10 cellular contexts compared by ENCODE assay signal in genomic region chr19:13797058-13797440, GRCh38. TPM values are rescaled to one million over a fixed set of nuclear protein-coding genes. Genes with fewer than 3 reads are reported as not detected.
DNase-seq lines count a peak whose midpoint lies in the region; ATAC-seq, FAIRE-seq and TF ChIP-seq lines count a peak whose summit lies in the region.
"Had no signal": no experiment of that assay in that cellular context is flagged by ENCODE, and none has a peak within 500 bp of the region (broad histone marks: within the 10 kb centered on the region; RNA-seq: fewer than 3 reads in every experiment).

No MANE protein-coding gene starts in this region.

- peak overlapping the region; percentile 99; the same call in 1 of the 3 replicates for H3K4me3 ChIP-seq in A549
- peak overlapping the region; percentile 89; the same call in 1 of the 2 replicates for H3K4me3 ChIP-seq in HUES48 (ENCODE audit: low read depth, low read length)
- H3K4me3 ChIP-seq in colonic mucosa: no peak overlapping the region

- no peaks in the 10 kb centered on the region for H3K27me3 Mint-ChIP-seq in natural killer cell treated with Interleukin-12 subunit alpha and Interleukin-12 subunit beta and Interleukin-15 and Interleukin-18, amount 100 ng/mL, for 72 hours

- 18% methylated on average over 4 of the region's 4 CpGs for WGBS in A549 (ENCODE audit: missing lambda C conversion rate)

- no peak for TF ChIP-seq RAD21 in A549 (conservative IDR thresholded peaks at IDR 0.05 in 1 of 2, IDR thresholded peaks at IDR 0.05 in 1 of 2)

- no peak for TF ChIP-seq CTCF in A549 (IDR thresholded peaks at IDR 0.05)
- TF ChIP-seq CTCF in colonic mucosa (IDR thresholded peaks at IDR 0.05): no peak

- no peak for ATAC-seq in A549
- ATAC-seq in natural killer cell treated with Interleukin-12 subunit alpha and Interleukin-12 subunit beta and Interleukin-15 and Interleukin-18, amount 100 ng/mL, for 72 hours: no peak
- ATAC-seq in HG02642 (IDR thresholded peaks at IDR 0.05; ENCODE audit: poor library complexity, unreplicated experiment): no peak

- H3K4me2 ChIP-seq in A549: peak overlapping the region; percentile 99

- peak overlapping the region; percentile 81 for H3K4me3 Mint-ChIP-seq in natural killer cell treated with Interleukin-12 subunit alpha and Interleukin-12 subunit beta and Interleukin-15 and Interleukin-18, amount 100 ng/mL, for 72 hours

- TF ChIP-seq EP300 in A549 (IDR thresholded peaks at IDR 0.05): no peak

- H3K36me3 Mint-ChIP-seq in natural killer cell treated with Interleukin-12 subunit alpha and Interleukin-12 subunit beta and Interleukin-15 and Interleukin-18, amount 100 ng/mL, for 72 hours: no peaks in the 10 kb centered on the region

- H3K27me3 ChIP-seq in HUES48 (ENCODE audit: control insufficient read depth, insufficient read depth, low read length) (no peaks in the 10 kb centered on the region), colonic mucosa (no peaks in the 10 kb centered on the region)

- no peak for TF ChIP-seq POLR2A in A549 (IDR thresholded peaks at IDR 0.05; ENCODE audit: low read length)

- H3K9me3 ChIP-seq in A549 (no peaks in the 10 kb centered on the region), HUES48 (ENCODE audit: control insufficient read depth, insufficient read depth, low read length) (no peaks in the 10 kb centered on the region), colonic mucosa (no peaks in the 10 kb centered on the region)

- intact Hi-C loops in colonic mucosa (cut with DNase I): loop anchor here (5.0 kb wide), 1 partner anchor 35 kb away; no protein-coding TSS in a partner anchor

- H3K4me1 Mint-ChIP-seq in natural killer cell treated with Interleukin-12 subunit alpha and Interleukin-12 subunit beta and Interleukin-15 and Interleukin-18, amount 100 ng/mL, for 72 hours (ENCODE audit: low read depth in 2 of 2): peaks cover 27 to 31% of the 10 kb centered on the region in 2 donors

- H3K27ac ChIP-seq in A549 (peak overlapping the region; percentile 96 to 97), HUES48 (ENCODE audit: low read depth, low read length) (peak overlapping the region; percentile 29), colonic mucosa (peak overlapping the region; percentile 56)

- DNase-seq in A549 (ENCODE audit: low read depth in 1 of 2, low spot score in 1 of 2): no peak
- no peak for DNase-seq in colonic mucosa
- DNase-seq in natural killer cell treated with Interleukin-12 subunit alpha and Interleukin-12 subunit beta and Interleukin-15 and Interleukin-18, amount 100 ng/mL, for 72 hours (ENCODE audit: low spot score): no peak
- no peak for DNase-seq in NCI-H1417 treated with DMSO at 0.1 percent for 48 hours (lab: John Stamatoyannopoulos, UW)
- DNase-seq in NOMO-1 (lab: John Stamatoyannopoulos, UW; ENCODE audit: unreplicated experiment in 2 of 2): no peak
- no peak for DNase-seq in DMS79 (lab: John Stamatoyannopoulos, UW)
- DNase-seq: MM.1S had no signal

- H3K36me3 ChIP-seq in HUES48 (ENCODE audit: control insufficient read depth, insufficient read depth, low read length) (peaks cover 8% of the 10 kb centered on the region; the same call in 1 of the 2 replicates), colonic mucosa (no peaks in the 10 kb centered on the region)

- POLR2A ChIA-PET in A549 (lab: Yijun Ruan, JAX): interaction anchor here (2.5 kb wide), 1 partner anchor 65 kb away, joined by 8 read pairs; no protein-coding TSS in a partner anchor

- H3K9ac ChIP-seq in HUES48 (ENCODE audit: low read depth, low read length) (no peak overlapping the region), colonic mucosa (ENCODE audit: low read depth in 2 of 2, low read length in 2 of 2) (peak overlapping the region in 1 of 2 donors; percentile 76)

- CTCF ChIA-PET in A549 (lab: Yijun Ruan, JAX): interaction anchor here (0.6 to 5.7 kb wide), 13 partner anchors 11 to 498 kb away, joined by 3 to 40 read pairs (median 4); no protein-coding TSS in a partner anchor

- H3K9me3 Mint-ChIP-seq in natural killer cell treated with Interleukin-12 subunit alpha and Interleukin-12 subunit beta and Interleukin-15 and Interleukin-18, amount 100 ng/mL, for 72 hours: no peaks in the 10 kb centered on the region

- H3K27ac Mint-ChIP-seq in natural killer cell treated with Interleukin-12 subunit alpha and Interleukin-12 subunit beta and Interleukin-15 and Interleukin-18, amount 100 ng/mL, for 72 hours: peak overlapping the region in 1 of 2 donors; percentile 54

- H3K4me1 ChIP-seq in A549 (peaks cover 27% of the 10 kb centered on the region), HUES48 (ENCODE audit: control insufficient read depth, insufficient read depth, low read length) (peaks cover 6% of the 10 kb centered on the region; the same call in 1 of the 2 replicates), colonic mucosa (no peaks in the 10 kb centered on the region)

- no peak for FAIRE-seq in A549 (lab: Jason Lieb, UNC)
- FAIRE-seq: endometrium had no signal

TF ChIP-seq in A549, 52 proteins besides CTCF, POLR2A, EP300 and RAD21:
- TF ChIP-seq MYC (IDR thresholded peaks at IDR 0.05; ENCODE audit: borderline replicate concordance, low read length) (no peak), KDM1A (IDR thresholded peaks at IDR 0.05; ENCODE audit: low read depth) (peak; percentile 69; the same call in 1 of the 2 replicates), CHD4 (IDR thresholded peaks at IDR 0.05; ENCODE audit: borderline replicate concordance) (no peak), RARB (CRISPR knock-in tag; IDR thresholded peaks at IDR 0.05) (no peak), MAFK (IDR thresholded peaks at IDR 0.05; ENCODE audit: partially characterized antibody) (no peak), ATOH8 (CRISPR knock-in tag; IDR thresholded peaks at IDR 0.05; ENCODE audit: low read depth) (0 out of 2 replicates have a peak, but pooled peaks have one; percentile 49), ZFP36 (IDR thresholded peaks at IDR 0.05; ENCODE audit: borderline replicate concordance, partially characterized antibody) (peak; percentile 54), CEBPB (IDR thresholded peaks at IDR 0.05) (no peak), REST (IDR thresholded peaks at IDR 0.05) (no peak)

RNA-seq across cellular contexts. Expression of gene ZSWIM4, which starts 1.8 kb away (rescaled TPM):
- polyA plus RNA-seq in A549 (2011; rRNA removed): 1.6 and 1.7 TPM in 2 replicates
- 3.0 and 4.5 TPM in 2 replicates for polyA plus RNA-seq in A549 (2012; cell fraction: cytosol; rRNA removed)
- polyA plus RNA-seq in A549 (2012; cell fraction: nucleus; rRNA removed): 6.2 and 8.3 TPM in 2 replicates
- polyA plus RNA-seq in A549 (2017; fragmentation: RNase III; extraction: RNeasy Plus Mini Kit Qiagen cat#74134 plus additional on column Dnase treatment): 3.4 to 3.9 TPM (median 3.7 TPM) in 3 replicates
- 2.6 and 3.2 TPM in 2 replicates for polyA minus RNA-seq in A549 (2011; rRNA and poly(A)+ RNA removed)
- 1 to 10 TPM; 2.9 to 4.3 TPM for total RNA-seq in colonic mucosa
- 1 to 10 TPM; 8.3 to 9.7 TPM for total RNA-seq in natural killer cell treated with Interleukin-12 subunit alpha and Interleukin-12 subunit beta and Interleukin-15 and Interleukin-18, amount 100 ng/mL, for 72 hours

RNA-seq across cellular contexts. Expression of gene C19orf53, which starts 22.8 kb away (rescaled TPM):
- polyA plus RNA-seq in A549 (2011; rRNA removed) (105 and 131 TPM in 2 replicates), A549 (2017; fragmentation: RNase III; extraction: RNeasy Plus Mini Kit Qiagen cat#74134 plus additional on column Dnase treatment) (143 to 146 TPM (median 144 TPM) in 3 replicates)
- 250 and 295 TPM in 2 replicates for polyA plus RNA-seq in A549 (2012; cell fraction: cytosol; rRNA removed)
- 108 and 158 TPM in 2 replicates for polyA plus RNA-seq in A549 (2012; cell fraction: nucleus; rRNA removed)
- polyA minus RNA-seq in A549 (2011; rRNA and poly(A)+ RNA removed): 111 and 148 TPM in 2 replicates
- 10 to 100 TPM; 48.5 to 82.6 TPM for total RNA-seq in colonic mucosa
- 10 to 100 TPM; 53.0 to 83.6 TPM for total RNA-seq in natural killer cell treated with Interleukin-12 subunit alpha and Interleukin-12 subunit beta and Interleukin-15 and Interleukin-18, amount 100 ng/mL, for 72 hours

RNA-seq across cellular contexts. Expression of gene MRI1, which starts 32.7 kb away (rescaled TPM):
- polyA plus RNA-seq in A549 (2011; rRNA removed): 12.2 and 12.6 TPM in 2 replicates
- 18.6 and 24.9 TPM in 2 replicates for polyA plus RNA-seq in A549 (2012; cell fraction: cytosol; rRNA removed)
- polyA plus RNA-seq in A549 (2012; cell fraction: nucleus; rRNA removed): 74.8 and 104 TPM in 2 replicates
- polyA plus RNA-seq in A549 (2017; fragmentation: RNase III; extraction: RNeasy Plus Mini Kit Qiagen cat#74134 plus additional on column Dnase treatment): 14.5 to 16.2 TPM (median 15.9 TPM) in 3 replicates
- polyA minus RNA-seq in A549 (2011; rRNA and poly(A)+ RNA removed): 12.5 and 13.6 TPM in 2 replicates
- total RNA-seq in colonic mucosa: 10 to 100 TPM; 19.5 to 26.7 TPM
- total RNA-seq in natural killer cell treated with Interleukin-12 subunit alpha and Interleukin-12 subunit beta and Interleukin-15 and Interleukin-18, amount 100 ng/mL, for 72 hours: 10 to 100 TPM; 29.1 to 70.0 TPM

Comparison
In these comparisons a context has a peak if more than half of its experiments do, and no peak if none do; other contexts are left out.
1. H3K27ac ChIP-seq: peak in every context shown above with its lines; median percentile 96 in A549; 56 in colonic mucosa; 29 in HUES48.